In genomic region chr4:2651546-2651945, GRCh38 we compare ENCODE assay signal across 16 cellular contexts.
A peak's percentile ranks its signal among the peaks of the same experiment; 100 is the strongest.
DNase-seq lines count a peak whose midpoint lies in the region; ATAC-seq and TF ChIP-seq lines count a peak whose summit lies in the region.
"Had no signal": no experiment of that assay in that cellular context is flagged by ENCODE, and none has a peak within 500 bp of the region (broad histone marks: within the 10 kb centered on the region; RNA-seq: fewer than 3 reads in every experiment).

No MANE protein-coding gene starts in this region.

- no peak overlapping the region for H2BK120ac ChIP-seq in mesendoderm (ENCODE audit: low read depth, low read length)

- H3K79me2 ChIP-seq in mesendoderm (ENCODE audit: control insufficient read depth, insufficient read depth, low read length) = no peaks in the 10 kb centered on the region

- H3K18ac ChIP-seq in mesendoderm (ENCODE audit: low read length) = no peak overlapping the region

- H3K36me3 ChIP-seq in mesendoderm (ENCODE audit: control insufficient read depth, insufficient read depth, low read length) = peaks cover 18% of the 10 kb centered on the region
- peaks cover 70% of the 10 kb centered on the region for H3K36me3 ChIP-seq in upper lobe of right lung

- DNase-seq in activated naive CD4-positive, alpha-beta T cell treated with anti-CD3 and anti-CD28 coated beads for 36 hours = no peak
- DNase-seq in T-cell (no peak), mesendoderm (peak; percentile 13), upper lobe of right lung (peak; percentile 20), NCI-H524 (lab: John Stamatoyannopoulos, UW) (no peak), NCI-H146 treated with DMSO at 0.1 percent for 48 hours (lab: John Stamatoyannopoulos, UW; ENCODE audit: unreplicated experiment) (no peak)
- DNase-seq: activated CD4-positive, CD25-positive, alpha-beta regulatory T cell; cortex of kidney; GF-D8; left ventricle myocardium superior; NCI-H146; NCI-H226; NK-92 treated with Interleukin-12 subunit alpha and Interleukin-12 subunit beta, amount 100 ng/mL, for 24 hours had no signal

- H4K8ac ChIP-seq in mesendoderm (ENCODE audit: low read depth, low read length) = no peak overlapping the region

- intact Hi-C loops in activated naive CD4-positive, alpha-beta T cell treated with anti-CD3 and anti-CD28 coated beads for 36 hours (cut with micrococcal nuclease) = no loop called here
- intact Hi-C loops in upper lobe of right lung (cut with DNase I) = no loop called here

- H4K5ac ChIP-seq in mesendoderm (ENCODE audit: low read length) = no peak overlapping the region

- H3K79me1 ChIP-seq in mesendoderm (ENCODE audit: low read length) = peaks cover 4% of the 10 kb centered on the region

- POLR2A ChIA-PET in T-cell (lab: Charles Lee) = no interaction called here

- no peak overlapping the region for H3K4ac ChIP-seq in mesendoderm (ENCODE audit: low read depth, low read length)

- no peaks in the 10 kb centered on the region for H3K9me3 ChIP-seq in upper lobe of right lung
- H3K9me3 ChIP-seq: HAP-1 had no signal

- H3K9ac ChIP-seq in mesendoderm (ENCODE audit: low read length) = no peak overlapping the region

- no peak overlapping the region for H2BK5ac ChIP-seq in mesendoderm (ENCODE audit: low read length)

- H3K27me3 ChIP-seq in mesendoderm (ENCODE audit: insufficient read depth, low read length, poor library complexity) (no peaks in the 10 kb centered on the region), upper lobe of right lung (no peaks in the 10 kb centered on the region)

- H3K9me3 Mint-ChIP-seq in activated naive CD4-positive, alpha-beta T cell treated with anti-CD3 and anti-CD28 coated beads, Interleukin-2, amount 50 U/mL, for 24 hours = no peaks in the 10 kb centered on the region
- no peaks in the 10 kb centered on the region for H3K9me3 Mint-ChIP-seq in activated naive CD4-positive, alpha-beta T cell treated with anti-CD3 and anti-CD28 coated beads for 36 hours
- no peaks in the 10 kb centered on the region for H3K9me3 Mint-ChIP-seq in T-cell

- no peak overlapping the region for H3K4me3 ChIP-seq in mesendoderm (ENCODE audit: low read length)
- no peak overlapping the region for H3K4me3 ChIP-seq in upper lobe of right lung
- H3K4me3 ChIP-seq: HAP-1 had no signal

- no peak overlapping the region for H3K4me2 ChIP-seq in mesendoderm (ENCODE audit: low read length)

- H2BK15ac ChIP-seq in mesendoderm (replicated peaks; ENCODE audit: low read depth) = no peak overlapping the region

- peak overlapping the region; percentile 88 for H3K27ac Mint-ChIP-seq in activated naive CD4-positive, alpha-beta T cell treated with anti-CD3 and anti-CD28 coated beads, Interleukin-2, amount 50 U/mL, for 24 hours
- H3K27ac Mint-ChIP-seq in activated naive CD4-positive, alpha-beta T cell treated with anti-CD3 and anti-CD28 coated beads for 36 hours = no peak overlapping the region
- H3K27ac Mint-ChIP-seq in T-cell = peak overlapping the region; percentile 62 to 65

- no peak overlapping the region for H3K23ac ChIP-seq in mesendoderm (ENCODE audit: low read length)

- H3K27me3 Mint-ChIP-seq in activated naive CD4-positive, alpha-beta T cell treated with anti-CD3 and anti-CD28 coated beads, Interleukin-2, amount 50 U/mL, for 24 hours = no peaks in the 10 kb centered on the region
- no peaks in the 10 kb centered on the region for H3K27me3 Mint-ChIP-seq in activated naive CD4-positive, alpha-beta T cell treated with anti-CD3 and anti-CD28 coated beads for 36 hours (ENCODE audit: low read depth)
- no peaks in the 10 kb centered on the region for H3K27me3 Mint-ChIP-seq in T-cell

- peaks cover 24% of the 10 kb centered on the region for H3K4me1 Mint-ChIP-seq in activated naive CD4-positive, alpha-beta T cell treated with anti-CD3 and anti-CD28 coated beads, Interleukin-2, amount 50 U/mL, for 24 hours
- peaks cover 26% of the 10 kb centered on the region for H3K4me1 Mint-ChIP-seq in activated naive CD4-positive, alpha-beta T cell treated with anti-CD3 and anti-CD28 coated beads for 36 hours (ENCODE audit: low read depth)
- peaks cover 17 to 20% (median 20%) of the 10 kb centered on the region in 3 donors for H3K4me1 Mint-ChIP-seq in T-cell

- TF ChIP-seq CTCF in upper lobe of right lung (IDR thresholded peaks at IDR 0.05) = no peak

- H3K4me3 Mint-ChIP-seq in activated naive CD4-positive, alpha-beta T cell treated with anti-CD3 and anti-CD28 coated beads, Interleukin-2, amount 50 U/mL, for 24 hours = no peak overlapping the region
- no peak overlapping the region for H3K4me3 Mint-ChIP-seq in activated naive CD4-positive, alpha-beta T cell treated with anti-CD3 and anti-CD28 coated beads for 36 hours
- H3K4me3 Mint-ChIP-seq in T-cell = peak overlapping the region in 1 of 3 donors; percentile 52

- H3K56ac ChIP-seq in mesendoderm (ENCODE audit: low read length) = no peak overlapping the region

- CTCF ChIA-PET in activated naive CD4-positive, alpha-beta T cell treated with anti-CD3 and anti-CD28 coated beads for 36 hours (lab: Charles Lee) = no interaction called here
- CTCF ChIA-PET in T-cell (lab: Charles Lee) = no interaction called here

- H3K4me1 ChIP-seq in mesendoderm (ENCODE audit: control insufficient read depth, low read depth, low read length) (no peaks in the 10 kb centered on the region), upper lobe of right lung (no peaks in the 10 kb centered on the region)
- H3K4me1 ChIP-seq: HAP-1 had no signal

- peaks cover 13% of the 10 kb centered on the region for H3K36me3 Mint-ChIP-seq in activated naive CD4-positive, alpha-beta T cell treated with anti-CD3 and anti-CD28 coated beads, Interleukin-2, amount 50 U/mL, for 24 hours
- H3K36me3 Mint-ChIP-seq in activated naive CD4-positive, alpha-beta T cell treated with anti-CD3 and anti-CD28 coated beads for 36 hours (ENCODE audit: low read depth) = peaks cover 24% of the 10 kb centered on the region
- H3K36me3 Mint-ChIP-seq in T-cell = peaks cover 26% of the 10 kb centered on the region

- ATAC-seq in T-cell (replicated peaks in 1 of 4) = no peak
- no peak for ATAC-seq in upper lobe of right lung
- no peak for ATAC-seq in HG03432 (IDR thresholded peaks at IDR 0.05; ENCODE audit: unreplicated experiment)
- ATAC-seq: left ventricle myocardium superior had no signal

- no peak overlapping the region for H3K27ac ChIP-seq in mesendoderm (ENCODE audit: low read depth, low read length)
- no peak overlapping the region for H3K27ac ChIP-seq in upper lobe of right lung

- no peak overlapping the region for H2AK5ac ChIP-seq in mesendoderm (ENCODE audit: low read length)

- WGBS in mesendoderm (ENCODE audit: extremely low coverage, insufficient coverage, low lambda C conversion rate) = no CpG with 5 or more reads among the region's 10 CpGs

Comparison
In these comparisons a context has a peak if more than half of its experiments do, and no peak if none do; other contexts are left out.
1. DNase-seq: peak in mesendoderm (single experiment) and upper lobe of right lung (single experiment); none in activated naive CD4-positive, alpha-beta T cell treated with anti-CD3 and anti-CD28 coated beads for 36 hours (single experiment), T-cell (0 of 34), NCI-H524 (0 of 2) and NCI-H146 treated with DMSO at 0.1 percent for 48 hours (single experiment).